Comparison of ENCODE assay signal across 18 cellular contexts in genomic region chr3:56052219-56052618, GRCh38.
"Had no signal": no experiment of that assay in that cellular context is flagged by ENCODE, and none has a peak within 500 bp of the region (broad histone marks: within the 10 kb centered on the region; RNA-seq: fewer than 3 reads in every experiment).

No MANE protein-coding gene starts in this region.

- ATAC-seq: left colon; naive thymus-derived CD8-positive, alpha-beta T cell; right lobe of liver; stimulated activated naive B cell treated with anti-CD40 and anti-IgM and Interleukin-4, amounts not matched to agents 10 μg/mL and 1 μg/mL and 100 μg/mL, for 72 hours; upper lobe of right lung had no signal

- DNase-seq: dorsolateral prefrontal cortex; effector CD4-positive, alpha-beta T cell; hypothalamus; immature natural killer cell; islet precursor cell; kidney glomerular epithelial cell; left colon; left ventricle myocardium inferior; mammary epithelial cell; naive thymus-derived CD8-positive, alpha-beta T cell; right lobe of liver; small intestine; stimulated activated CD4-positive, alpha-beta T cell treated with anti-CD3 and anti-CD28 coated beads, Interleukin-15, amount 100 ng/mL, for 24 hours; stimulated activated CD4-positive, alpha-beta T cell treated with anti-CD3 and anti-CD28 coated beads, Interleukin-2, amount 100 ng/mL, for 48 hours; stimulated activated naive B cell treated with anti-CD40 and anti-IgM and Interleukin-4, amounts not matched to agents 10 μg/mL and 1 μg/mL and 100 μg/mL, for 72 hours; transverse colon; upper lobe of right lung; uterus had no signal
